1 cellular context compared by ENCODE assay signal in genomic region chr11:93570759-93571413, GRCh38.
TF ChIP-seq lines count a peak whose summit lies in the region.

No MANE protein-coding gene starts in this region.

TF ChIP-seq in HepG2, 621 proteins besides CTCF, POLR2A, EP300 and RAD21 (continued from another document and continues in another):
- TF ChIP-seq ZBTB14 (CRISPR knock-in tag; IDR thresholded peaks at IDR 0.05): no peak
- no peak for TF ChIP-seq MAFG (CRISPR knock-in tag; IDR thresholded peaks at IDR 0.05)
- TF ChIP-seq ADNP (CRISPR knock-in tag; IDR thresholded peaks at IDR 0.05): no peak
- TF ChIP-seq ZNF784 (CRISPR knock-in tag; IDR thresholded peaks at IDR 0.05; ENCODE audit: borderline replicate concordance): no peak
- no peak for TF ChIP-seq MTA3 (CRISPR knock-in tag; IDR thresholded peaks at IDR 0.05)
- peak; percentile 37; the same call in 1 of the 2 replicates for TF ChIP-seq ZFP90 (CRISPR knock-in tag; IDR thresholded peaks at IDR 0.05; ENCODE audit: borderline replicate concordance)
- TF ChIP-seq ZMAT5 (CRISPR knock-in tag; IDR thresholded peaks at IDR 0.05; ENCODE audit: borderline replicate concordance, low read depth): no peak
- TF ChIP-seq PHF8 (CRISPR knock-in tag; IDR thresholded peaks at IDR 0.05): 0 out of 2 replicates have a peak, but pooled peaks have one; percentile 31
- TF ChIP-seq MIXL1 (CRISPR knock-in tag; IDR thresholded peaks at IDR 0.05): peak; percentile 86
- TF ChIP-seq, protein P1, sequence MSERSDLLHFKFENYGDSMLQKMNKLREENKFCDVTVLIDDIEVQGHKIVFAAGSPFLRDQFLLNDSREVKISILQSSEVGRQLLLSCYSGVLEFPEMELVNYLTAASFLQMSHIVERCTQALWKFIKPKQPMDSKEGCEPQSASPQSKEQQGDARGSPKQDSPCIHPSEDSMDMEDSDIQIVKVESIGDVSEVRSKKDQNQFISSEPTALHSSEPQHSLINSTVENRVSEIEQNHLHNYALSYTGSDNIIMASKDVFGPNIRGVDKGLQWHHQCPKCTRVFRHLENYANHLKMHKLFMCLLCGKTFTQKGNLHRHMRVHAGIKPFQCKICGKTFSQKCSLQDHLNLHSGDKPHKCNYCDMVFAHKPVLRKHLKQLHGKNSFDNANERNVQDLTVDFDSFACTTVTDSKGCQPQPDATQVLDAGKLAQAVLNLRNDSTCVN (CRISPR knock-in tag; IDR thresholded peaks at IDR 0.05; ENCODE audit: borderline replicate concordance): no peak
- TF ChIP-seq ZNF772 (CRISPR knock-in tag; IDR thresholded peaks at IDR 0.05): peak; percentile 71; the same call in 1 of the 2 replicates
- TF ChIP-seq, protein P2, sequence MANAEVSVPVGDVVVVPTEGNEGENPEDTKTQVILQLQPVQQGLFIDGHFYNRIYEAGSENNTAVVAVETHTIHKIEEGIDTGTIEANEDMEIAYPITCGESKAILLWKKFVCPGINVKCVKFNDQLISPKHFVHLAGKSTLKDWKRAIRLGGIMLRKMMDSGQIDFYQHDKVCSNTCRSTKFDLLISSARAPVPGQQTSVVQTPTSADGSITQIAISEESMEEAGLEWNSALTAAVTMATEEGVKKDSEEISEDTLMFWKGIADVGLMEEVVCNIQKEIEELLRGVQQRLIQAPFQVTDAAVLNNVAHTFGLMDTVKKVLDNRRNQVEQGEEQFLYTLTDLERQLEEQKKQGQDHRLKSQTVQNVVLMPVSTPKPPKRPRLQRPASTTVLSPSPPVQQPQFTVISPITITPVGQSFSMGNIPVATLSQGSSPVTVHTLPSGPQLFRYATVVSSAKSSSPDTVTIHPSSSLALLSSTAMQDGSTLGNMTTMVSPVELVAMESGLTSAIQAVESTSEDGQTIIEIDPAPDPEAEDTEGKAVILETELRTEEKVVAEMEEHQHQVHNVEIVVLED (CRISPR knock-in tag; IDR thresholded peaks at IDR 0.05; ENCODE audit: borderline replicate concordance): peak; percentile 30; the same call in 1 of the 2 replicates
- peak; percentile 59; the same call in 1 of the 2 replicates for TF ChIP-seq CBFB (CRISPR knock-in tag; IDR thresholded peaks at IDR 0.05)
- TF ChIP-seq, protein P3, sequence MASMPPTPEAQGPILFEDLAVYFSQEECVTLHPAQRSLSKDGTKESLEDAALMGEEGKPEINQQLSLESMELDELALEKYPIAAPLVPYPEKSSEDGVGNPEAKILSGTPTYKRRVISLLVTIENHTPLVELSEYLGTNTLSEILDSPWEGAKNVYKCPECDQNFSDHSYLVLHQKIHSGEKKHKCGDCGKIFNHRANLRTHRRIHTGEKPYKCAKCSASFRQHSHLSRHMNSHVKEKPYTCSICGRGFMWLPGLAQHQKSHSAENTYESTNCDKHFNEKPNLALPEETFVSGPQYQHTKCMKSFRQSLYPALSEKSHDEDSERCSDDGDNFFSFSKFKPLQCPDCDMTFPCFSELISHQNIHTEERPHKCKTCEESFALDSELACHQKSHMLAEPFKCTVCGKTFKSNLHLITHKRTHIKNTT (CRISPR knock-in tag; IDR thresholded peaks at IDR 0.05): no peak
- no peak for TF ChIP-seq ZNF329 (CRISPR knock-in tag; IDR thresholded peaks at IDR 0.05; ENCODE audit: low read depth)
- no peak for TF ChIP-seq MEF2D (CRISPR knock-in tag; IDR thresholded peaks at IDR 0.05)
- 0 out of 2 replicates have a peak, but pooled peaks have one; percentile 9 for TF ChIP-seq STAG1 (CRISPR knock-in tag; IDR thresholded peaks at IDR 0.05)
- TF ChIP-seq ZNF747 (CRISPR knock-in tag; IDR thresholded peaks at IDR 0.05; ENCODE audit: borderline replicate concordance): peak; percentile 62; the same call in 1 of the 2 replicates
- TF ChIP-seq ZNF629 (CRISPR knock-in tag; conservative IDR thresholded peaks at IDR 0.05): 0 out of 2 replicates have a peak, but pooled peaks have one; percentile 8
- no peak for TF ChIP-seq ZNF883 (CRISPR knock-in tag; IDR thresholded peaks at IDR 0.05; ENCODE audit: not compliant biosample characterization)
- TF ChIP-seq, protein P4, sequence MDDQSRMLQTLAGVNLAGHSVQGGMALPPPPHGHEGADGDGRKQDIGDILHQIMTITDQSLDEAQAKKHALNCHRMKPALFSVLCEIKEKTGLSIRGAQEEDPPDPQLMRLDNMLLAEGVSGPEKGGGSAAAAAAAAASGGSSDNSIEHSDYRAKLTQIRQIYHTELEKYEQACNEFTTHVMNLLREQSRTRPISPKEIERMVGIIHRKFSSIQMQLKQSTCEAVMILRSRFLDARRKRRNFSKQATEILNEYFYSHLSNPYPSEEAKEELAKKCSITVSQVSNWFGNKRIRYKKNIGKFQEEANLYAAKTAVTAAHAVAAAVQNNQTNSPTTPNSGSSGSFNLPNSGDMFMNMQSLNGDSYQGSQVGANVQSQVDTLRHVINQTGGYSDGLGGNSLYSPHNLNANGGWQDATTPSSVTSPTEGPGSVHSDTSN (CRISPR knock-in tag; IDR thresholded peaks at IDR 0.05; ENCODE audit: borderline replicate concordance): no peak
- TF ChIP-seq NCOA1 (CRISPR knock-in tag; IDR thresholded peaks at IDR 0.05): no peak
- no peak for TF ChIP-seq ZNF280D (CRISPR knock-in tag; IDR thresholded peaks at IDR 0.05)
- TF ChIP-seq ZNF782 (CRISPR knock-in tag; IDR thresholded peaks at IDR 0.05; ENCODE audit: borderline replicate concordance): no peak
- no peak for TF ChIP-seq MYNN (CRISPR knock-in tag; IDR thresholded peaks at IDR 0.05; ENCODE audit: low read depth)
- TF ChIP-seq RXRA (CRISPR knock-in tag; IDR thresholded peaks at IDR 0.05): peak; percentile 48; the same call in 1 of the 2 replicates
- no peak for TF ChIP-seq ETV6 (CRISPR knock-in tag; conservative IDR thresholded peaks at IDR 0.05)
- no peak for TF ChIP-seq SMARCC2 (IDR thresholded peaks at IDR 0.05)
- no peak for TF ChIP-seq PAWR (CRISPR knock-in tag; IDR thresholded peaks at IDR 0.05; ENCODE audit: borderline replicate concordance)
- TF ChIP-seq SRSF9 (IDR thresholded peaks at IDR 0.05; ENCODE audit: borderline replicate concordance, insufficient read depth, low read depth, low read length, poor library complexity, severe bottlenecking): no peak
- no peak for TF ChIP-seq NR1H2 (CRISPR knock-in tag; IDR thresholded peaks at IDR 0.05; ENCODE audit: borderline replicate concordance, low read depth)
- TF ChIP-seq TAF15 (IDR thresholded peaks at IDR 0.05; ENCODE audit: low read depth, low read length, poor library complexity, severe bottlenecking): no peak
- no peak for TF ChIP-seq NFKB2 (CRISPR knock-in tag; IDR thresholded peaks at IDR 0.05; ENCODE audit: borderline replicate concordance)
- TF ChIP-seq TBP (CRISPR knock-in tag; IDR thresholded peaks at IDR 0.05): no peak
- no peak for TF ChIP-seq SNAPC4 (CRISPR knock-in tag; IDR thresholded peaks at IDR 0.05)
- TF ChIP-seq, protein P5, sequence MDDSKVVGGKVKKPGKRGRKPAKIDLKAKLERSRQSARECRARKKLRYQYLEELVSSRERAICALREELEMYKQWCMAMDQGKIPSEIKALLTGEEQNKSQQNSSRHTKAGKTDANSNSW (CRISPR knock-in tag; IDR thresholded peaks at IDR 0.05; ENCODE audit: borderline replicate concordance): no peak
- peak; percentile 43; the same call in 1 of the 2 replicates for TF ChIP-seq ZNF205 (CRISPR knock-in tag; IDR thresholded peaks at IDR 0.05)
- TF ChIP-seq ARHGAP35 (CRISPR knock-in tag; IDR thresholded peaks at IDR 0.05; ENCODE audit: borderline replicate concordance): no peak
- TF ChIP-seq POLR2AphosphoS2 (IDR thresholded peaks at IDR 0.05; ENCODE audit: low read depth, low read length): no peak
- TF ChIP-seq GPN1 (CRISPR knock-in tag; IDR thresholded peaks at IDR 0.05; ENCODE audit: borderline replicate concordance): no peak
- peak; percentile 80 for TF ChIP-seq PAXIP1 (CRISPR knock-in tag; conservative IDR thresholded peaks at IDR 0.05)
- 0 out of 2 replicates have a peak, but pooled peaks have one; percentile 10 for TF ChIP-seq NR2F6 (IDR thresholded peaks at IDR 0.05)
- peak; percentile 53 for TF ChIP-seq NR2F6 (CRISPR knock-in tag; IDR thresholded peaks at IDR 0.05)
